Comparison of ENCODE assay signal across 8 cellular contexts in genomic region chr13:40026174-40026585, GRCh38.
DNase-seq lines count a peak whose midpoint lies in the region; ATAC-seq and TF ChIP-seq lines count a peak whose summit lies in the region.

No MANE protein-coding gene starts in this region.

- H3K27ac Mint-ChIP-seq in activated CD8-positive, alpha-beta T cell treated with anti-CD3 and anti-CD28 coated beads for 36 hours, result peak overlapping the region; percentile 65
- no peak overlapping the region for H3K27ac Mint-ChIP-seq in osteocyte (ENCODE audit: unreplicated experiment)

- H3K36me3 Mint-ChIP-seq in activated CD8-positive, alpha-beta T cell treated with anti-CD3 and anti-CD28 coated beads for 36 hours (ENCODE audit: low read depth), result peaks cover 8% of the 10 kb centered on the region
- H3K36me3 Mint-ChIP-seq in osteocyte (ENCODE audit: unreplicated experiment), result peaks cover 3% of the 10 kb centered on the region

- ATAC-seq in GM18909 (IDR thresholded peaks at IDR 0.05; ENCODE audit: poor library complexity, unreplicated experiment) (peak; percentile 94), HG03064 (IDR thresholded peaks at IDR 0.05; ENCODE audit: low read depth, unreplicated experiment) (peak; percentile 95)
- ATAC-seq in activated CD8-positive, alpha-beta T cell treated with anti-CD3 and anti-CD28 coated beads for 36 hours, result peak; percentile 86

- no peak for TF ChIP-seq CTCF in activated CD8-positive, alpha-beta T cell treated with anti-CD3 and anti-CD28 coated beads for 36 hours (IDR thresholded peaks at IDR 0.05)
- no peak for TF ChIP-seq CTCF in osteocyte (IDR thresholded peaks at IDR 0.05)

- H3K27me3 Mint-ChIP-seq in activated CD8-positive, alpha-beta T cell treated with anti-CD3 and anti-CD28 coated beads for 36 hours, result peaks cover 5% of the 10 kb centered on the region
- H3K27me3 Mint-ChIP-seq in osteocyte (ENCODE audit: unreplicated experiment), result no peaks in the 10 kb centered on the region

- peaks cover 13% of the 10 kb centered on the region for H3K9me3 Mint-ChIP-seq in activated CD8-positive, alpha-beta T cell treated with anti-CD3 and anti-CD28 coated beads for 36 hours
- peaks cover 13% of the 10 kb centered on the region for H3K9me3 Mint-ChIP-seq in osteocyte (ENCODE audit: unreplicated experiment)

- POLR2A ChIA-PET in activated CD8-positive, alpha-beta T cell treated with anti-CD3 and anti-CD28 coated beads for 36 hours (lab: Charles Lee), result interaction anchor here (1.1 to 1.8 kb wide), 4 partner anchors 77 to 638 kb away, joined by 3 to 4 read pairs (median 4); no protein-coding TSS in a partner anchor

- peak; percentile 86 for DNase-seq in activated CD8-positive, alpha-beta T cell treated with anti-CD3 and anti-CD28 coated beads for 36 hours
- DNase-seq in stimulated activated CD4-positive, alpha-beta T cell treated with anti-CD3 and anti-CD28 coated beads, Interleukin-1b, Interleukin-23, amount 100 ng/mL, for 48 hours, result peak; percentile 75
- DNase-seq in OCI-M2 (lab: John Stamatoyannopoulos, UW; ENCODE audit: unreplicated experiment), result no peak
- DNase-seq in NCI-H1417 (lab: John Stamatoyannopoulos, UW), result no peak
- DNase-seq in osteocyte (ENCODE audit: extremely low spot score, unreplicated experiment), result no peak
- no peak for DNase-seq in ecto neural progenitor cell (ENCODE audit: low spot score)

- H3K4me3 Mint-ChIP-seq in activated CD8-positive, alpha-beta T cell treated with anti-CD3 and anti-CD28 coated beads for 36 hours, result no peak overlapping the region
- no peak overlapping the region for H3K4me3 Mint-ChIP-seq in osteocyte (ENCODE audit: unreplicated experiment)

- CTCF ChIA-PET in activated CD8-positive, alpha-beta T cell treated with anti-CD3 and anti-CD28 coated beads for 36 hours (lab: Charles Lee), result interaction anchor here (1.0 to 2.0 kb wide), 8 partner anchors 12 to 492 kb away, joined by 3 to 9 read pairs (median 4); no protein-coding TSS in a partner anchor

- H3K4me1 Mint-ChIP-seq in activated CD8-positive, alpha-beta T cell treated with anti-CD3 and anti-CD28 coated beads for 36 hours (ENCODE audit: low read depth), result peaks cover 40% of the 10 kb centered on the region
- peaks cover 3% of the 10 kb centered on the region for H3K4me1 Mint-ChIP-seq in osteocyte (ENCODE audit: unreplicated experiment)

- intact Hi-C loops in activated CD8-positive, alpha-beta T cell treated with anti-CD3 and anti-CD28 coated beads for 36 hours (cut with micrococcal nuclease), result loop anchor here (1.0 to 5.0 kb wide), 3 partner anchors 69 to 491 kb away; no protein-coding TSS in a partner anchor

Comparison
In these comparisons a context has a peak if more than half of its experiments do, and no peak if none do; other contexts are left out.
1. DNase-seq: peak in activated CD8-positive, alpha-beta T cell treated with anti-CD3 and anti-CD28 coated beads for 36 hours (single experiment) and stimulated activated CD4-positive, alpha-beta T cell treated with anti-CD3 and anti-CD28 coated beads, Interleukin-1b, Interleukin-23, amount 100 ng/mL, for 48 hours (single experiment); none in OCI-M2 (single experiment), NCI-H1417 (0 of 3), osteocyte (single experiment) and ecto neural progenitor cell (single experiment).
2. Peak in every context shown above with its lines, with median percentiles within 50 percentile points of each other: ATAC-seq.